Comparison of ENCODE assay signal across 18 cellular contexts in the genomic region with DNA sequence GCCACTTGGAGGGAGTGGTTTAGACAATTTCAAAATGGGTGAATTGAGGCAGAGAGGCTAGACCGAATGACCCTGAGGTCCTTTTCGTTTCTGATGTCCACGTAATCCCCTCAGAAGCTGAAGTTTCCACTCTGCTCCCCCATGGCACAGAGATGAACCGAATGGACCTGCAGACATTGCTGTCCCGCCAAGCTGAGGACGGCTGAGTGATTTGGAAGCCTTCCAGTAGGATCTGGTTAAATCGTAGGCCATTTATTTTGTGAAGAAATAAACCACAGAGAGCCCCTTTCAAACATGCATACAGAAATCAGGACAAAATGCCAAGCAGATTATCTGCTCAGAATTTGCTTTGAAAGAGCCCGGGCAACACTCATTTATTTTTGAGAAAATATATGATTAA.
A peak's percentile ranks its signal among the peaks of the same experiment; 100 is the strongest.
DNase-seq lines count a peak whose midpoint lies in the region; ATAC-seq and TF ChIP-seq lines count a peak whose summit lies in the region.
"Had no signal": no experiment of that assay in that cellular context is flagged by ENCODE, and none has a peak within 500 bp of the region (broad histone marks: within the 10 kb centered on the region; RNA-seq: fewer than 3 reads in every experiment).

No MANE protein-coding gene starts in this region.

- H3K4me1 ChIP-seq in A673 (ENCODE audit: insufficient read depth, low read length, poor library complexity, severe bottlenecking), result peaks cover 8% of the 10 kb centered on the region
- H3K4me1 ChIP-seq in GM23338 (ENCODE audit: insufficient read depth), result no peaks in the 10 kb centered on the region

- no peaks in the 10 kb centered on the region for H3K36me3 ChIP-seq in A673 (ENCODE audit: insufficient read depth, low read length, poor library complexity, severe bottlenecking)
- H3K36me3 ChIP-seq in GM23338 (ENCODE audit: insufficient read depth), result no peaks in the 10 kb centered on the region

- no peaks in the 10 kb centered on the region for H4K20me1 ChIP-seq in GM23338 (replicated peaks; ENCODE audit: insufficient read depth)

- H3K27me3 Mint-ChIP-seq in GM23338 (ENCODE audit: insufficient read depth, low read depth, poor library complexity) (peaks cover 4% of the 10 kb centered on the region), type B pancreatic cell (peaks cover 7% of the 10 kb centered on the region)

- H3K4me2 ChIP-seq in GM23338, result no peak overlapping the region

- H3K4me3 Mint-ChIP-seq in GM23338 (no peak overlapping the region), type B pancreatic cell (no peak overlapping the region)
- H3K4me3 Mint-ChIP-seq: CD4-positive, alpha-beta T cell; HFFc6 had no signal

- H3K4me1 Mint-ChIP-seq in GM23338 (no peaks in the 10 kb centered on the region), type B pancreatic cell (ENCODE audit: unreplicated experiment) (no peaks in the 10 kb centered on the region)

- H3K27ac ChIP-seq in A673 (ENCODE audit: low read depth, low read length, poor library complexity, severe bottlenecking) (no peak overlapping the region), GM23338 (ENCODE audit: low read depth) (no peak overlapping the region)

- no peaks in the 10 kb centered on the region for H3K9me3 Mint-ChIP-seq in GM23338
- peaks cover 12% of the 10 kb centered on the region for H3K9me3 Mint-ChIP-seq in type B pancreatic cell
- H3K9me3 Mint-ChIP-seq: CD4-positive, alpha-beta T cell; HFFc6 had no signal

- H3K27me3 ChIP-seq in A673 (replicated peaks; ENCODE audit: insufficient read depth, low read depth, low read length, poor library complexity), result no peaks in the 10 kb centered on the region
- no peaks in the 10 kb centered on the region for H3K27me3 ChIP-seq in GM23338 (ENCODE audit: insufficient read depth)

- no peak for TF ChIP-seq CTCF in A673 (conservative IDR thresholded peaks at IDR 0.05; ENCODE audit: low read depth, low read length)
- TF ChIP-seq CTCF in GM23338 (conservative IDR thresholded peaks at IDR 0.05; ENCODE audit: low read depth in 2 of 2), result no peak
- no peak for TF ChIP-seq CTCF in type B pancreatic cell (conservative IDR thresholded peaks at IDR 0.05)

- H3K36me3 Mint-ChIP-seq in GM23338 (ENCODE audit: low read depth) (no peaks in the 10 kb centered on the region), type B pancreatic cell (peaks cover 3% of the 10 kb centered on the region)

- CTCF ChIA-PET in A673 (lab: Charles Lee), result no interaction called here

- no peaks in the 10 kb centered on the region for H3K79me2 ChIP-seq in GM23338 (replicated peaks; ENCODE audit: insufficient read depth)

- H3K4me3 ChIP-seq in A673 (ENCODE audit: low read depth, low read length, poor library complexity, severe bottlenecking) (no peak overlapping the region), GM23338 (no peak overlapping the region)

- no peaks in the 10 kb centered on the region for H3F3A ChIP-seq in GM23338 (replicated peaks; ENCODE audit: low read depth)

- peaks cover 4% of the 10 kb centered on the region; the same call in 1 of the 2 replicates for H3K9me2 ChIP-seq in GM23338 (ENCODE audit: insufficient read depth)

- BruUV-seq in A673 (replicated peaks; lab: Mats Ljungman, UMichigan), result no TSS peak

- POLR2A ChIA-PET in A673 (lab: Charles Lee; ENCODE audit: low non-redundant PET), result no interaction called here

- ATAC-seq in GM23338, result no peak
- ATAC-seq in SK-N-SH treated with all-trans-retinoic acid at 6 μM for 48 hours, result no peak
- ATAC-seq in GM21717 (IDR thresholded peaks at IDR 0.05; ENCODE audit: unreplicated experiment), result no peak

- DNase-seq in A673 (ENCODE audit: low spot score) (peak; percentile 33), GM23338 (ENCODE audit: low spot score) (no peak), kidney tubule cell (ENCODE audit: low spot score) (peak; percentile 3), type B pancreatic cell (ENCODE audit: extremely low spot score, unreplicated experiment) (no peak), epidermal melanocyte (ENCODE audit: insufficient read length, low spot score) (no peak), COLO668 (lab: John Stamatoyannopoulos, UW; ENCODE audit: unreplicated experiment) (no peak)
- DNase-seq: 8988T; ACHN; C1 segment of cervical spinal cord; CD4-positive, alpha-beta T cell; DMS153; DMS79 treated with DMSO at 0.1 percent for 48 hours; GDM1; HCEC 1CT; HFFc6; IMR-90 had no signal

- peak overlapping the region; percentile 33; the same call in 1 of the 2 replicates for H2AFZ ChIP-seq in GM23338

- H3K27ac Mint-ChIP-seq in GM23338 (no peak overlapping the region), type B pancreatic cell (no peak overlapping the region)
- H3K27ac Mint-ChIP-seq: CD4-positive, alpha-beta T cell; HFFc6 had no signal

- intact Hi-C loops in A673 (cut with micrococcal nuclease; ENCODE audit: unreplicated experiment), result loop anchor here (1.0 kb wide), 1 partner anchor 32 kb away; no protein-coding TSS in a partner anchor

- H3K9me3 ChIP-seq in A673 (ENCODE audit: low read depth, low read length, poor library complexity, severe bottlenecking), result no peaks in the 10 kb centered on the region

TF ChIP-seq in GM23338, 12 proteins besides CTCF, POLR2A, EP300 and RAD21 (continues in another document):
- TF ChIP-seq, protein P1, sequence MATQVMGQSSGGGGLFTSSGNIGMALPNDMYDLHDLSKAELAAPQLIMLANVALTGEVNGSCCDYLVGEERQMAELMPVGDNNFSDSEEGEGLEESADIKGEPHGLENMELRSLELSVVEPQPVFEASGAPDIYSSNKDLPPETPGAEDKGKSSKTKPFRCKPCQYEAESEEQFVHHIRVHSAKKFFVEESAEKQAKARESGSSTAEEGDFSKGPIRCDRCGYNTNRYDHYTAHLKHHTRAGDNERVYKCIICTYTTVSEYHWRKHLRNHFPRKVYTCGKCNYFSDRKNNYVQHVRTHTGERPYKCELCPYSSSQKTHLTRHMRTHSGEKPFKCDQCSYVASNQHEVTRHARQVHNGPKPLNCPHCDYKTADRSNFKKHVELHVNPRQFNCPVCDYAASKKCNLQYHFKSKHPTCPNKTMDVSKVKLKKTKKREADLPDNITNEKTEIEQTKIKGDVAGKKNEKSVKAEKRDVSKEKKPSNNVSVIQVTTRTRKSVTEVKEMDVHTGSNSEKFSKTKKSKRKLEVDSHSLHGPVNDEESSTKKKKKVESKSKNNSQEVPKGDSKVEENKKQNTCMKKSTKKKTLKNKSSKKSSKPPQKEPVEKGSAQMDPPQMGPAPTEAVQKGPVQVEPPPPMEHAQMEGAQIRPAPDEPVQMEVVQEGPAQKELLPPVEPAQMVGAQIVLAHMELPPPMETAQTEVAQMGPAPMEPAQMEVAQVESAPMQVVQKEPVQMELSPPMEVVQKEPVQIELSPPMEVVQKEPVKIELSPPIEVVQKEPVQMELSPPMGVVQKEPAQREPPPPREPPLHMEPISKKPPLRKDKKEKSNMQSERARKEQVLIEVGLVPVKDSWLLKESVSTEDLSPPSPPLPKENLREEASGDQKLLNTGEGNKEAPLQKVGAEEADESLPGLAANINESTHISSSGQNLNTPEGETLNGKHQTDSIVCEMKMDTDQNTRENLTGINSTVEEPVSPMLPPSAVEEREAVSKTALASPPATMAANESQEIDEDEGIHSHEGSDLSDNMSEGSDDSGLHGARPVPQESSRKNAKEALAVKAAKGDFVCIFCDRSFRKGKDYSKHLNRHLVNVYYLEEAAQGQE (IDR thresholded peaks at IDR 0.05; ENCODE audit: unreplicated experiment), result no peak

TF ChIP-seq in SK-N-SH treated with all-trans-retinoic acid at 6 μM for 48 hours, 23 proteins besides CTCF, POLR2A, EP300 and RAD21:
- TF ChIP-seq ZFP3 (CRISPR knock-in tag; IDR thresholded peaks at IDR 0.05), result no peak
- TF ChIP-seq TCF4 (CRISPR knock-in tag; IDR thresholded peaks at IDR 0.05; ENCODE audit: borderline replicate concordance), result 0 out of 2 replicates have a peak, but pooled peaks have one; percentile 15
- TF ChIP-seq TOX (CRISPR knock-in tag; IDR thresholded peaks at IDR 0.05; ENCODE audit: borderline replicate concordance), result no peak
- no peak for TF ChIP-seq ESRRG (CRISPR knock-in tag; IDR thresholded peaks at IDR 0.05)
- no peak for TF ChIP-seq CSDC2 (CRISPR knock-in tag; IDR thresholded peaks at IDR 0.05)

Comparison
In these comparisons a context has a peak if more than half of its experiments do, and no peak if none do; other contexts are left out.
1. DNase-seq: peak in A673 (single experiment) and kidney tubule cell (single experiment); none in GM23338 (single experiment), type B pancreatic cell (single experiment), epidermal melanocyte (single experiment) and COLO668 (single experiment).